Comparison of ENCODE assay signal across 23 cellular contexts in the genomic region with DNA sequence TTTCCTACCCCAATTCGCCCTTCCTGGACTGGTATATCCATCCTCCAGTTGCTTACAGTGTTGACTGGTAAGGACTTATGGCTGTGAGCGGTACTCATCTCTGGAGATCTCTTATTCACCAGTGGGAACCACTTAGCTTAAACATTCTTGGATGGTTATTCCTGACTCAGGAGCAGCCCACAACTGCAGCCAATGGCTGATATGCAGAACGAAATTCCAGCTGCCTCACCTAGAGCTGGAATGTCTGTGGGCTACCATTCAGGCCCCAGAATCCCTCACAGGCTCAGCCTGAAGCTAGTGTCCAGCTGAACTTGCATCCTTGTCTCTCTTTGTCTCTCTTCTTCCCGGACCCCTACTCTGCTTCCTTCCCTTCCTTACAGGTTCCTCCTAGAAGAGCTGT.
DNase-seq lines count a peak whose midpoint lies in the region; ATAC-seq and TF ChIP-seq lines count a peak whose summit lies in the region.
"Had no signal": no experiment of that assay in that cellular context is flagged by ENCODE, and none has a peak within 500 bp of the region (broad histone marks: within the 10 kb centered on the region; RNA-seq: fewer than 3 reads in every experiment).

No MANE protein-coding gene starts in this region.

- H3K27me3 Mint-ChIP-seq in neural progenitor cell (ENCODE audit: insufficient read depth, low read depth), result peaks cover 4% of the 10 kb centered on the region
- H3K27me3 Mint-ChIP-seq: CD8-positive, alpha-beta memory T cell had no signal

- H3K36me3 ChIP-seq in RWPE2 (ENCODE audit: low read depth), result no peaks in the 10 kb centered on the region
- no peaks in the 10 kb centered on the region for H3K36me3 ChIP-seq in neural progenitor cell
- H3K36me3 ChIP-seq in ascending aorta, result no peaks in the 10 kb centered on the region
- H3K36me3 ChIP-seq: BLaER1 treated with 17β-estradiol and CSF1 and Interleukin-3, amounts not matched to agents 10 nM and 100 nM; SJSA1 had no signal

- H3K79me2 ChIP-seq in neural progenitor cell (ENCODE audit: low read depth), result no peaks in the 10 kb centered on the region

- H3K4me1 Mint-ChIP-seq in neural progenitor cell, result no peaks in the 10 kb centered on the region
- H3K4me1 Mint-ChIP-seq: CD8-positive, alpha-beta memory T cell had no signal

- H3K27ac ChIP-seq in RWPE2 (ENCODE audit: poor library complexity, severe bottlenecking), result no peak overlapping the region
- no peak overlapping the region for H3K27ac ChIP-seq in foreskin keratinocyte
- no peak overlapping the region for H3K27ac ChIP-seq in neural progenitor cell
- H3K27ac ChIP-seq in ascending aorta, result no peak overlapping the region
- H3K27ac ChIP-seq: BLaER1 treated with 17β-estradiol and CSF1 and Interleukin-3, amounts not matched to agents 10 nM and 100 nM; HL-60; PC-9; SJSA1 had no signal

- H3K9me3 ChIP-seq in RWPE2 (ENCODE audit: severe bottlenecking), result no peaks in the 10 kb centered on the region
- H3K9me3 ChIP-seq in neural progenitor cell (ENCODE audit: low read depth), result no peaks in the 10 kb centered on the region
- no peaks in the 10 kb centered on the region for H3K9me3 ChIP-seq in ascending aorta
- H3K9me3 ChIP-seq: SJSA1 had no signal

- H3F3A ChIP-seq in neural progenitor cell (ENCODE audit: low read depth), result no peaks in the 10 kb centered on the region

- intact Hi-C loops in ascending aorta (cut with DNase I), result no loop called here

- no peaks in the 10 kb centered on the region for H3K9me3 Mint-ChIP-seq in neural progenitor cell
- H3K9me3 Mint-ChIP-seq: GM23338 had no signal

- H3K4me1 ChIP-seq in RWPE2 (ENCODE audit: insufficient read depth, poor library complexity, severe bottlenecking) (no peaks in the 10 kb centered on the region), foreskin keratinocyte (no peaks in the 10 kb centered on the region), neural progenitor cell (peaks cover 15% of the 10 kb centered on the region), ascending aorta (no peaks in the 10 kb centered on the region)
- H3K4me1 ChIP-seq: SJSA1 had no signal

- TF ChIP-seq CTCF in RWPE2 (IDR thresholded peaks at IDR 0.05; ENCODE audit: poor library complexity, severe bottlenecking) (no peak), foreskin keratinocyte (conservative IDR thresholded peaks at IDR 0.05) (no peak), neural progenitor cell (IDR thresholded peaks at IDR 0.05) (no peak), ascending aorta (IDR thresholded peaks at IDR 0.05) (no peak)

- peak overlapping the region; percentile 39 for H2AFZ ChIP-seq in neural progenitor cell (replicated peaks)
- H2AFZ ChIP-seq: PC-9 had no signal

- H3K4me3 Mint-ChIP-seq in neural progenitor cell, result no peak overlapping the region
- H3K4me3 Mint-ChIP-seq: CD8-positive, alpha-beta memory T cell; GM23338 had no signal

- no peak overlapping the region for H3K27ac Mint-ChIP-seq in neural progenitor cell
- H3K27ac Mint-ChIP-seq: CD8-positive, alpha-beta memory T cell had no signal

- H3K27me3 ChIP-seq in RWPE2 (ENCODE audit: insufficient read depth, poor library complexity, severe bottlenecking), result no peaks in the 10 kb centered on the region
- no peaks in the 10 kb centered on the region for H3K27me3 ChIP-seq in foreskin keratinocyte
- H3K27me3 ChIP-seq in neural progenitor cell, result no peaks in the 10 kb centered on the region
- H3K27me3 ChIP-seq in ascending aorta, result no peaks in the 10 kb centered on the region
- H3K27me3 ChIP-seq: BLaER1 treated with 17β-estradiol and CSF1 and Interleukin-3, amounts not matched to agents 10 nM and 100 nM; SJSA1 had no signal

- H3K36me3 Mint-ChIP-seq in neural progenitor cell, result no peaks in the 10 kb centered on the region
- H3K36me3 Mint-ChIP-seq: CD8-positive, alpha-beta memory T cell had no signal

- H3K9ac ChIP-seq in neural progenitor cell, result no peak overlapping the region
- H3K9ac ChIP-seq: BLaER1 treated with 17β-estradiol and CSF1 and Interleukin-3, amounts not matched to agents 10 nM and 100 nM had no signal

- DNase-seq in ELF-1 (ENCODE audit: low read depth, low spot score) (peak; percentile 6), RWPE2 (ENCODE audit: low spot score) (no peak), foreskin keratinocyte (peak in 1 of 2 donors; percentile 33), neural progenitor cell (ENCODE audit: low spot score) (no peak), ascending aorta (ENCODE audit: low spot score in 2 of 2) (no peak), COR-L47 (lab: John Stamatoyannopoulos, UW) (no peak)
- DNase-seq in activated CD4-positive, alpha-beta T cell treated with anti-CD3 and anti-CD28 coated beads, Interleukin-2, amount 50 U/mL, for 4 hours, result no peak
- DNase-seq in activated naive CD4-positive, alpha-beta T cell treated with anti-CD3 and anti-CD28 coated beads, Interleukin-2, amount 50 U/mL, for 16 hours, result no peak
- DNase-seq: 8988T; CD8-positive, alpha-beta memory T cell; DND-41; GF-D8; NCI-H1436; NCI-H2029; NCI-H2171; NCI-H446 treated with DMSO at 0.1 percent for 48 hours; NCI-H748 treated with DMSO at 0.1 percent for 48 hours; PC-9 had no signal

- no peaks in the 10 kb centered on the region for H4K20me1 ChIP-seq in neural progenitor cell (ENCODE audit: low read depth)
- H4K20me1 ChIP-seq: BLaER1 treated with 17β-estradiol and CSF1 and Interleukin-3, amounts not matched to agents 10 nM and 100 nM had no signal

- ATAC-seq in RWPE2 (ENCODE audit: low read depth), result peak; percentile 29; the same call in 1 of the 3 replicates
- peak; percentile 44 for ATAC-seq in foreskin keratinocyte
- ATAC-seq: GM23338, K562 had no signal

- no peak overlapping the region for H3K4me3 ChIP-seq in RWPE2 (ENCODE audit: severe bottlenecking)
- no peak overlapping the region for H3K4me3 ChIP-seq in neural progenitor cell
- no peak overlapping the region for H3K4me3 ChIP-seq in ascending aorta
- H3K4me3 ChIP-seq: BLaER1 treated with 17β-estradiol and CSF1 and Interleukin-3, amounts not matched to agents 10 nM and 100 nM; GM23338; K562; PC-9; SJSA1 had no signal

- no peak overlapping the region for H3K4me2 ChIP-seq in neural progenitor cell
- H3K4me2 ChIP-seq: GM23338, PC-9 had no signal
